Comparison of ENCODE assay signal across 8 cellular contexts in genomic region chr14:31205681-31206535, GRCh38. TPM values are rescaled to one million over a fixed set of nuclear protein-coding genes. Genes with fewer than 3 reads are reported as not detected.
A peak's percentile ranks its signal among the peaks of the same experiment; 100 is the strongest.
DNase-seq lines count a peak whose midpoint lies in the region; ATAC-seq, FAIRE-seq and TF ChIP-seq lines count a peak whose summit lies in the region.

No MANE protein-coding gene starts in this region.

- ATAC-seq in HG02798 (IDR thresholded peaks at IDR 0.05; ENCODE audit: poor library complexity, unreplicated experiment) = no peak

- TF ChIP-seq CTCF in smooth muscle cell (IDR thresholded peaks at IDR 0.05; ENCODE audit: borderline replicate concordance, insufficient read depth, poor library complexity, severe bottlenecking) = no peak

- peaks cover 54% of the 10 kb centered on the region for H4K20me1 ChIP-seq in smooth muscle cell (ENCODE audit: low read depth)

- peaks cover 61% of the 10 kb centered on the region for H3K79me2 ChIP-seq in smooth muscle cell (ENCODE audit: low read depth)

- H3K9ac ChIP-seq in iPS-18a (ENCODE audit: low read length) (peak overlapping the region; percentile 97), smooth muscle cell (ENCODE audit: low read depth) (peak overlapping the region; percentile 99)

- peaks cover 18% of the 10 kb centered on the region for H3K36me3 ChIP-seq in iPS-18a (ENCODE audit: control insufficient read depth, low read depth, low read length)
- H3K36me3 ChIP-seq in smooth muscle cell (ENCODE audit: low read depth) = no peaks in the 10 kb centered on the region

- peak; percentile 3 for FAIRE-seq in G401.6 (lab: Jason Lieb, UNC)

- H3K4me3 ChIP-seq in iPS-18a (ENCODE audit: low read length) (peak overlapping the region; percentile 81), smooth muscle cell (peak overlapping the region; percentile 85)

- H3K4me3 Mint-ChIP-seq in activated naive CD8-positive, alpha-beta T cell = peak overlapping the region; percentile 88

- H3K27ac ChIP-seq in iPS-18a (ENCODE audit: low read length) (no peak overlapping the region), smooth muscle cell (ENCODE audit: low read depth) (peak overlapping the region; percentile 98)

- peaks cover 4% of the 10 kb centered on the region for H3K27me3 ChIP-seq in iPS-18a (ENCODE audit: control insufficient read depth, insufficient read depth, low read length)
- H3K27me3 ChIP-seq in smooth muscle cell (ENCODE audit: low read depth) = no peaks in the 10 kb centered on the region

- peak; percentile 43 for DNase-seq in M059J (ENCODE audit: low read depth)
- DNase-seq in smooth muscle cell (lab: John Stamatoyannopoulos, UW; ENCODE audit: unreplicated experiment) = no peak
- no peak for DNase-seq in activated CD4-positive, CD25-positive, alpha-beta regulatory T cell (lab: John Stamatoyannopoulos, UW)
- DNase-seq in stimulated activated CD4-positive, alpha-beta T cell treated with anti-CD3 and anti-CD28 coated beads, Interleukin-4, amount 100 ng/mL, for 24 hours = no peak

- H3K9me3 ChIP-seq in iPS-18a (ENCODE audit: control insufficient read depth, low read depth, low read length) (no peaks in the 10 kb centered on the region), smooth muscle cell (replicated peaks; ENCODE audit: low read depth) (no peaks in the 10 kb centered on the region)

- no peaks in the 10 kb centered on the region for H3K27me3 Mint-ChIP-seq in activated naive CD8-positive, alpha-beta T cell

- H2AFZ ChIP-seq in smooth muscle cell (ENCODE audit: low read depth) = no peak overlapping the region

- H3K27ac Mint-ChIP-seq in activated naive CD8-positive, alpha-beta T cell = peak overlapping the region; percentile 70

- H3K9me3 Mint-ChIP-seq in activated naive CD8-positive, alpha-beta T cell (ENCODE audit: low read depth) = no peaks in the 10 kb centered on the region

- H3K4me2 ChIP-seq in smooth muscle cell = peak overlapping the region; percentile 86

- peaks cover 65% of the 10 kb centered on the region for H3K4me1 Mint-ChIP-seq in activated naive CD8-positive, alpha-beta T cell (ENCODE audit: low read depth)

- 12% methylated on average over 9 of the region's 9 CpGs for WGBS in smooth muscle cell (ENCODE audit: low lambda C conversion rate)

- peaks cover 5% of the 10 kb centered on the region for H3F3A ChIP-seq in smooth muscle cell (ENCODE audit: low read depth)

- peaks cover 14% of the 10 kb centered on the region for H3K36me3 Mint-ChIP-seq in activated naive CD8-positive, alpha-beta T cell

- H3K4me1 ChIP-seq in iPS-18a (ENCODE audit: control insufficient read depth, low read depth, low read length) = peaks cover 22% of the 10 kb centered on the region
- peaks cover 22% of the 10 kb centered on the region for H3K4me1 ChIP-seq in smooth muscle cell (ENCODE audit: low read depth)

RNA-seq across cellular contexts. Expression of gene HECTD1, which starts 1.7 kb away (rescaled TPM):
- total RNA-seq in M059J (2014; rRNA removed; shearing (Covaris generic)) = 54.5 and 110 TPM in 2 replicates
- total RNA-seq in smooth muscle cell = 116 and 145 TPM in 2 replicates
- 39.3 and 47.6 TPM in 2 replicates for polyA plus RNA-seq in smooth muscle cell
